ENCODE assay signal across 17 cellular contexts in genomic region chr5:138946241-138946623, GRCh38.
DNase-seq lines count a peak whose midpoint lies in the region; ATAC-seq, FAIRE-seq and TF ChIP-seq lines count a peak whose summit lies in the region.
"Had no signal": no experiment of that assay in that cellular context is flagged by ENCODE, and none has a peak within 500 bp of the region (broad histone marks: within the 10 kb centered on the region; RNA-seq: fewer than 3 reads in every experiment).

No MANE protein-coding gene starts in this region.

- peaks cover 38% of the 10 kb centered on the region for H3K4me1 Mint-ChIP-seq in GM23338

- H4K20me1 ChIP-seq in GM23338 (replicated peaks; ENCODE audit: insufficient read depth) = no peaks in the 10 kb centered on the region

- H3K9me2 ChIP-seq in GM23338 (ENCODE audit: insufficient read depth) = no peaks in the 10 kb centered on the region

- H3K4me3 Mint-ChIP-seq in GM23338 = no peak overlapping the region
- H3K4me3 Mint-ChIP-seq: stimulated activated naive CD8-positive, alpha-beta T cell treated with anti-CD3 and anti-CD28 coated beads, Interleukin-15, amount 100 ng/mL, for 72 hours had no signal

- peaks cover 20% of the 10 kb centered on the region for H3K27me3 Mint-ChIP-seq in GM23338 (ENCODE audit: insufficient read depth, low read depth, poor library complexity)
- H3K27me3 Mint-ChIP-seq: stimulated activated naive CD8-positive, alpha-beta T cell treated with anti-CD3 and anti-CD28 coated beads, Interleukin-15, amount 100 ng/mL, for 72 hours had no signal

- no peaks in the 10 kb centered on the region for H3K36me3 Mint-ChIP-seq in GM23338 (ENCODE audit: low read depth)

- peak; percentile 53 for ATAC-seq in GM23338
- no peak for ATAC-seq in GM21447 (IDR thresholded peaks at IDR 0.05; ENCODE audit: unreplicated experiment)
- ATAC-seq in GM19467 (IDR thresholded peaks at IDR 0.05; ENCODE audit: unreplicated experiment) = no peak
- ATAC-seq: stimulated activated naive CD8-positive, alpha-beta T cell treated with anti-CD3 and anti-CD28 coated beads, Interleukin-15, amount 100 ng/mL, for 72 hours had no signal

- H3K79me2 ChIP-seq in GM23338 (replicated peaks; ENCODE audit: insufficient read depth) = no peaks in the 10 kb centered on the region

- no peak overlapping the region for H3K27ac Mint-ChIP-seq in GM23338
- H3K27ac Mint-ChIP-seq: stimulated activated naive CD8-positive, alpha-beta T cell treated with anti-CD3 and anti-CD28 coated beads, Interleukin-15, amount 100 ng/mL, for 72 hours had no signal

- H3K9me3 Mint-ChIP-seq in GM23338 = no peaks in the 10 kb centered on the region

- H3K9ac ChIP-seq in kidney (ENCODE audit: low read length in 2 of 2) = no peak overlapping the region

- DNase-seq in GM23338 (ENCODE audit: low spot score) = no peak
- peak in 39 of 58 donors; percentile 33 to 88 (median 70) for DNase-seq in anterior cingulate cortex (lab: John Stamatoyannopoulos, UW)
- peak; percentile 86 for DNase-seq in kidney
- DNase-seq in retinal pigment epithelial cell (ENCODE audit: low read depth) = peak; percentile 51
- no peak for DNase-seq in retina
- DNase-seq in NCI-H446 (lab: John Stamatoyannopoulos, UW) = no peak
- DNase-seq: activated naive CD4-positive, alpha-beta T cell; dermis blood vessel endothelial cell; erythroblast; MM.1S; NCI-H1694 treated with DMSO at 0.1 percent for 48 hours; OCI-M1; SJCRH30; stimulated activated naive CD8-positive, alpha-beta T cell treated with anti-CD3 and anti-CD28 coated beads, Interleukin-15, amount 100 ng/mL, for 72 hours had no signal

- no peaks in the 10 kb centered on the region for H3K27me3 ChIP-seq in GM23338 (ENCODE audit: insufficient read depth)
- H3K27me3 ChIP-seq: neutrophil, SJCRH30 had no signal

- H2AFZ ChIP-seq in GM23338 = no peak overlapping the region

- H3K4me2 ChIP-seq in GM23338 = no peak overlapping the region

- H3K27ac ChIP-seq in GM23338 (ENCODE audit: low read depth) (no peak overlapping the region), kidney (ENCODE audit: low read depth in 2 of 2, low read length in 2 of 2) (no peak overlapping the region)
- H3K27ac ChIP-seq: neutrophil, SJCRH30 had no signal

- H3K36me3 ChIP-seq in GM23338 (ENCODE audit: insufficient read depth) (no peaks in the 10 kb centered on the region), kidney (ENCODE audit: control insufficient read depth in 1 of 2, insufficient read depth in 2 of 2, low read length in 2 of 2) (peaks cover 0 to 4% of the 10 kb centered on the region in 2 donors)
- H3K36me3 ChIP-seq: SJCRH30 had no signal

- H3F3A ChIP-seq in GM23338 (replicated peaks; ENCODE audit: low read depth) = no peaks in the 10 kb centered on the region

- H3K4me1 ChIP-seq in GM23338 (ENCODE audit: insufficient read depth) = no peaks in the 10 kb centered on the region; the same call in 1 of the 2 replicates
- H3K4me1 ChIP-seq in kidney (ENCODE audit: control insufficient read depth in 1 of 2, insufficient read depth in 1 of 2, low read depth in 1 of 2, low read length in 2 of 2) = peaks cover 13 to 24% of the 10 kb centered on the region in 2 donors
- H3K4me1 ChIP-seq: SJCRH30 had no signal

- FAIRE-seq in kidney (lab: Jason Lieb, UNC) = no peak

- TF ChIP-seq CTCF in GM23338 (conservative IDR thresholded peaks at IDR 0.05; ENCODE audit: low read depth in 2 of 2) (no peak), kidney (IDR thresholded peaks at IDR 0.05; ENCODE audit: borderline replicate concordance, extremely low read depth, insufficient read depth) (no peak), retinal pigment epithelial cell (conservative IDR thresholded peaks at IDR 0.05; ENCODE audit: low read depth, low read length) (no peak)

- no peaks in the 10 kb centered on the region for H3K9me3 ChIP-seq in kidney (ENCODE audit: control insufficient read depth in 1 of 2, low read length in 2 of 2)
- H3K9me3 ChIP-seq: neutrophil, SJCRH30 had no signal

- H3K4me3 ChIP-seq in GM23338 (no peak overlapping the region), kidney (ENCODE audit: low read length in 2 of 2) (no peak overlapping the region), retinal pigment epithelial cell (ENCODE audit: low read length) (no peak overlapping the region)
- H3K4me3 ChIP-seq: SJCRH30 had no signal

- intact Hi-C loops in kidney (cut with DNase I) = no loop called here

TF ChIP-seq in GM23338, 12 proteins besides CTCF, POLR2A, EP300 and RAD21:
- TF ChIP-seq NANOG (IDR thresholded peaks at IDR 0.05; ENCODE audit: borderline replicate concordance) (no peak), JUNB (IDR thresholded peaks at IDR 0.05; ENCODE audit: unreplicated experiment) (no peak), ZNF331 (CRISPR knock-in tag; IDR thresholded peaks at IDR 0.05; ENCODE audit: low read depth) (no peak), EZH2 (IDR thresholded peaks at IDR 0.05; ENCODE audit: low read depth, unreplicated experiment) (no peak), POLR2AphosphoS5 (IDR thresholded peaks at IDR 0.05; ENCODE audit: low read depth) (no peak), REST (IDR thresholded peaks at IDR 0.05; ENCODE audit: unreplicated experiment) (no peak), EZH2phosphoT487 (IDR thresholded peaks at IDR 0.05; ENCODE audit: unreplicated experiment) (no peak), ZNF114 (CRISPR knock-in tag; IDR thresholded peaks at IDR 0.05) (no peak), ETS1 (IDR thresholded peaks at IDR 0.05) (no peak), STAT1 (IDR thresholded peaks at IDR 0.05; ENCODE audit: unreplicated experiment) (no peak), CREB1 (CRISPR knock-in tag; IDR thresholded peaks at IDR 0.05; ENCODE audit: low read depth) (no peak)

Comparison
In these comparisons a context has a peak if more than half of its experiments do, and no peak if none do; other contexts are left out.
1. DNase-seq: peak in anterior cingulate cortex (39 of 58), kidney (single experiment) and retinal pigment epithelial cell (single experiment); none in GM23338 (single experiment), retina (single experiment) and NCI-H446 (0 of 2).